In genomic region chr2:76640905-76641304, GRCh38 we compare ENCODE assay signal across 16 cellular contexts.
A peak's percentile ranks its signal among the peaks of the same experiment; 100 is the strongest.
DNase-seq lines count a peak whose midpoint lies in the region; ATAC-seq and TF ChIP-seq lines count a peak whose summit lies in the region.
"Had no signal": no experiment of that assay in that cellular context is flagged by ENCODE, and none has a peak within 500 bp of the region (broad histone marks: within the 10 kb centered on the region; RNA-seq: fewer than 3 reads in every experiment).

No MANE protein-coding gene starts in this region.

- ATAC-seq in heart right ventricle (peak; percentile 86 to 99 (median 98)), right lobe of liver (no peak)

- no peak for TF ChIP-seq CTCF in heart right ventricle (IDR thresholded peaks at IDR 0.05)
- TF ChIP-seq CTCF in right lobe of liver (IDR thresholded peaks at IDR 0.05) = no peak

- TF ChIP-seq POLR2A in right lobe of liver (IDR thresholded peaks at IDR 0.05) = no peak

- H3K4me3 ChIP-seq in heart right ventricle = no peak overlapping the region
- H3K4me3 ChIP-seq in right lobe of liver = no peak overlapping the region
- H3K4me3 ChIP-seq: BLaER1, coronary artery, ovary, spleen, testis had no signal

- intact Hi-C loops in heart right ventricle (cut with DNase I) = no loop called here
- intact Hi-C loops in right lobe of liver (cut with DNase I) = no loop called here

- 24 to 33% methylated on average over 1 of the region's 1 CpG for WGBS in heart right ventricle, 2 donors
- WGBS in right lobe of liver (ENCODE audit: insufficient coverage, low coverage, low lambda C conversion rate, missing lambda C conversion rate) = 47% methylated on average over 1 of the region's 1 CpG

- DNase-seq in HPDE6-E6E7 (ENCODE audit: extremely low spot score) = peak; percentile 13
- peak in 38 of 58 donors; percentile 1 to 75 (median 28) for DNase-seq in anterior cingulate cortex (lab: John Stamatoyannopoulos, UW)
- peak in 1 of 2 donors; percentile 72 for DNase-seq in heart right ventricle
- DNase-seq in putamen (ENCODE audit: low spot score) = peak; percentile 62
- no peak for DNase-seq in EL
- no peak for DNase-seq in NCI-H128 (lab: John Stamatoyannopoulos, UW; ENCODE audit: unreplicated experiment)
- no peak for DNase-seq in right lobe of liver
- DNase-seq: activated CD4-positive, alpha-beta T cell treated with anti-CD3 and anti-CD28 coated beads, Interleukin-2, amount 50 U/mL, for 1 hour; MV-4-11; NCI-H2081 treated with DMSO at 0.1 percent for 48 hours; NCI-H82; ovary; spleen; testis had no signal

- H3K36me3 ChIP-seq in heart right ventricle = no peaks in the 10 kb centered on the region
- H3K36me3 ChIP-seq in right lobe of liver = no peaks in the 10 kb centered on the region
- H3K36me3 ChIP-seq: BLaER1, ovary, spleen had no signal

- peak overlapping the region in 5 of 10 donors; percentile 10 to 66 (median 57) for H3K27ac ChIP-seq in heart right ventricle
- H3K27ac ChIP-seq in right lobe of liver = no peak overlapping the region
- H3K27ac ChIP-seq: BLaER1, coronary artery, ovary, spleen, testis had no signal

- peaks cover 0 to 15% (median 0%) of the 10 kb centered on the region in 9 donors for H3K4me1 ChIP-seq in heart right ventricle
- no peaks in the 10 kb centered on the region for H3K4me1 ChIP-seq in right lobe of liver
- H3K4me1 ChIP-seq: BLaER1, spleen, testis had no signal

- H3K27me3 ChIP-seq in heart right ventricle (no peaks in the 10 kb centered on the region), right lobe of liver (no peaks in the 10 kb centered on the region)
- H3K27me3 ChIP-seq: BLaER1, ovary, spleen, testis had no signal

- H3K9me3 ChIP-seq in heart right ventricle = peaks cover 0 to 30% (median 11%) of the 10 kb centered on the region in 11 donors
- no peaks in the 10 kb centered on the region for H3K9me3 ChIP-seq in right lobe of liver
- H3K9me3 ChIP-seq: BLaER1, ovary, testis had no signal

Comparison
In these comparisons a context has a peak if more than half of its experiments do, and no peak if none do; other contexts are left out.
1. DNase-seq: peak in HPDE6-E6E7 (single experiment), anterior cingulate cortex (38 of 58) and putamen (single experiment); none in EL (single experiment), NCI-H128 (single experiment) and right lobe of liver (0 of 3).
2. ATAC-seq: peak in heart right ventricle (8 of 8); none in right lobe of liver (0 of 4).